In genomic region chr20:36951198-36951976, GRCh38 we compare ENCODE assay signal across 1 cellular context.
TF ChIP-seq lines count a peak whose summit lies in the region.

TSS of gene SAMHD1 (minus strand) at chr20:36951708. CDS start at chr20:36951643, 65 bp downstream.

TF ChIP-seq in HepG2, 621 proteins besides CTCF, POLR2A, EP300 and RAD21 (continued from another document and continues in another):
- TF ChIP-seq THAP7 (CRISPR knock-in tag; IDR thresholded peaks at IDR 0.05) (no peak), ZNF709 (CRISPR knock-in tag; IDR thresholded peaks at IDR 0.05) (no peak; the same call in none of the 2 replicates), ZNF503 (CRISPR knock-in tag; IDR thresholded peaks at IDR 0.05) (no peak; the same call in 1 of the 2 replicates), CHCHD3 (CRISPR knock-in tag; IDR thresholded peaks at IDR 0.05) (no peak), RNF2 (conservative IDR thresholded peaks at IDR 0.05; ENCODE audit: low read depth) (0 out of 2 replicates have a peak, but pooled peaks have one; percentile 50), ZNF570 (CRISPR knock-in tag; IDR thresholded peaks at IDR 0.05; ENCODE audit: borderline replicate concordance) (0 out of 2 replicates have a peak, but pooled peaks have one; percentile 17), ZSCAN9 (CRISPR knock-in tag; IDR thresholded peaks at IDR 0.05; ENCODE audit: borderline replicate concordance) (peak; percentile 82), NR2F2 (IDR thresholded peaks at IDR 0.05; ENCODE audit: borderline replicate concordance, low read depth) (peak; percentile 19; the same call in 1 of the 2 replicates), MZF1 (CRISPR knock-in tag; IDR thresholded peaks at IDR 0.05; ENCODE audit: borderline replicate concordance) (0 out of 2 replicates have a peak, but pooled peaks have one; percentile 31), CENPT (CRISPR knock-in tag; IDR thresholded peaks at IDR 0.05; ENCODE audit: low read depth) (no peak), RCOR2 (CRISPR knock-in tag; IDR thresholded peaks at IDR 0.05) (no peak), SMAD1 (CRISPR knock-in tag; IDR thresholded peaks at IDR 0.05; ENCODE audit: borderline replicate concordance, low read depth) (no peak; the same call in 1 of the 2 replicates), ZNF772 (CRISPR knock-in tag; IDR thresholded peaks at IDR 0.05) (peak; percentile 97), ETV6 (CRISPR knock-in tag; conservative IDR thresholded peaks at IDR 0.05) (peak; percentile 89), TRIM22 (IDR thresholded peaks at IDR 0.05) (no peak), ZNF451 (CRISPR knock-in tag; IDR thresholded peaks at IDR 0.05) (peak; percentile 87; the same call in 1 of the 2 replicates), ESRRA (CRISPR knock-in tag; IDR thresholded peaks at IDR 0.05; ENCODE audit: low read depth) (no peak; the same call in 1 of the 2 replicates), TP53 (CRISPR knock-in tag; conservative IDR thresholded peaks at IDR 0.05) (peak; percentile 34; the same call in 1 of the 2 replicates), EZH2 (conservative IDR thresholded peaks at IDR 0.05; ENCODE audit: low read depth, low read length) (no peak), ZNF572 (CRISPR knock-in tag; IDR thresholded peaks at IDR 0.05) (peak; percentile 57; the same call in 1 of the 2 replicates), FOSL2 (CRISPR knock-in tag; IDR thresholded peaks at IDR 0.05) (peak; percentile 3), SNAPC5 (CRISPR knock-in tag; IDR thresholded peaks at IDR 0.05; ENCODE audit: borderline replicate concordance) (no peak), ZNF839 (CRISPR knock-in tag; IDR thresholded peaks at IDR 0.05; ENCODE audit: borderline replicate concordance) (peak; percentile 85; the same call in 1 of the 2 replicates), NR3C1 (CRISPR knock-in tag; IDR thresholded peaks at IDR 0.05) (no peak), POLR2AphosphoS2 (IDR thresholded peaks at IDR 0.05; ENCODE audit: low read depth, low read length) (no peak), ZNF749 (CRISPR knock-in tag; IDR thresholded peaks at IDR 0.05; ENCODE audit: borderline replicate concordance) (no peak; the same call in 1 of the 2 replicates), ZNF180 (CRISPR knock-in tag; IDR thresholded peaks at IDR 0.05; ENCODE audit: borderline replicate concordance, low read depth) (no peak), XRCC5 (optimal IDR thresholded peaks at IDR 0.05; ENCODE audit: low read length) (peak; percentile 64), JARID2 (CRISPR knock-in tag; IDR thresholded peaks at IDR 0.05; ENCODE audit: insufficient replicate concordance) (no peak), SKIL (CRISPR knock-in tag; IDR thresholded peaks at IDR 0.05; ENCODE audit: borderline replicate concordance) (peak; percentile 65), U2AF2 (IDR thresholded peaks at IDR 0.05; ENCODE audit: low read depth, low read length) (no peak), ISX (CRISPR knock-in tag; conservative IDR thresholded peaks at IDR 0.05) (no peak), MIXL1 (CRISPR knock-in tag; IDR thresholded peaks at IDR 0.05) (0 out of 2 replicates have a peak, but pooled peaks have one; percentile 21), ZBTB7B (CRISPR knock-in tag; IDR thresholded peaks at IDR 0.05) (no peak), CEBPG (CRISPR knock-in tag; IDR thresholded peaks at IDR 0.05) (no peak; the same call in 1 of the 2 replicates), ZNF546 (CRISPR knock-in tag; conservative IDR thresholded peaks at IDR 0.05) (peak; percentile 60; the same call in 1 of the 2 replicates), MTF2 (CRISPR knock-in tag; IDR thresholded peaks at IDR 0.05; ENCODE audit: borderline replicate concordance) (no peak), ZBTB46 (CRISPR knock-in tag; IDR thresholded peaks at IDR 0.05; ENCODE audit: borderline replicate concordance) (no peak), ZBTB43 (CRISPR knock-in tag; conservative IDR thresholded peaks at IDR 0.05) (no peak), TARDBP (CRISPR knock-in tag; IDR thresholded peaks at IDR 0.05) (peak; percentile 21; the same call in 1 of the 2 replicates), ZNF256 (CRISPR knock-in tag; conservative IDR thresholded peaks at IDR 0.05) (peak; percentile 59; the same call in 1 of the 2 replicates), SSRP1 (CRISPR knock-in tag; IDR thresholded peaks at IDR 0.05) (no peak), ZNF580 (CRISPR knock-in tag; IDR thresholded peaks at IDR 0.05; ENCODE audit: borderline replicate concordance, low read depth) (peak; percentile 91), HOMEZ (CRISPR knock-in tag; IDR thresholded peaks at IDR 0.05; ENCODE audit: low read depth) (peak; percentile 40; the same call in 1 of the 2 replicates), ZNF552 (CRISPR knock-in tag; IDR thresholded peaks at IDR 0.05; ENCODE audit: borderline replicate concordance) (no peak; the same call in 1 of the 2 replicates), MED1 (CRISPR knock-in tag; IDR thresholded peaks at IDR 0.05) (peak; percentile 57; the same call in 1 of the 2 replicates), STAT6 (CRISPR knock-in tag; IDR thresholded peaks at IDR 0.05; ENCODE audit: borderline replicate concordance) (peak; percentile 82; the same call in 1 of the 2 replicates), TBP (CRISPR knock-in tag; IDR thresholded peaks at IDR 0.05) (no peak), ZNF619 (CRISPR knock-in tag; IDR thresholded peaks at IDR 0.05) (peak; percentile 91), MYPOP (CRISPR knock-in tag; IDR thresholded peaks at IDR 0.05) (peak; percentile 63; the same call in 1 of the 2 replicates)
